In the genomic region with DNA sequence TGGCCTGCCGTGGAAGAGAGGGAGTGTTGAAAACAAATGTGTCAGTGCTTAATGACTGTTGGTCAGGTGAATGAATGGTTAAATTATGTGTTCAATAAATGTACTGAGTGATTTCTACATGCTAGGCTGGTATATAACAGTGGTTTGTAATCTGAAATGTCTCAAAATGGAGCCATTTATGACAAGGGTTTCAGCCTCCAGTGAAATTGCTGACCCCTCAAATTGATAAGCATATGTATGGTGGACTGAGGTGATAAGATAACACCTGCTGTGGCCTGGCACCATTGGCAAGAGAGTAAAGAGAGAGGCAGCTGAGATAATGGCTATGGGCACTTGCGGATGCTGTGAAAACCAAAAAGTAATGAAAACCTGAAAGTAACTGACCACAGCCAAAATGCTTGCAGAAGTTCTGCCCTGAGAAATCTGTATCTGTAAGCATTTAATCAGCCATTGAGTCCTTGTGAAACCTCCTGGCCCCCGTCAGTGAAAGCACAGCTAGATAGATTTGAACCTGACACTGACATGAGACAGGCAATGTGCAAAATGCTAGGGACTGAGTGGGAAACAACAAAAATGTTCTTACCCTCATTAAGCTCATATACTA, we compare ENCODE assay signal across 1 cellular context.
TF ChIP-seq lines count a peak whose summit lies in the region.

No MANE protein-coding gene starts in this region.

TF ChIP-seq in GM23338, 12 proteins besides CTCF, POLR2A, EP300 and RAD21 (continued from another document):
- TF ChIP-seq ZNF462 (CRISPR knock-in tag; IDR thresholded peaks at IDR 0.05) (no peak), EZH2 (IDR thresholded peaks at IDR 0.05; ENCODE audit: low read depth, unreplicated experiment) (no peak)
